ENCODE assay signal across 9 cellular contexts in the genomic region with DNA sequence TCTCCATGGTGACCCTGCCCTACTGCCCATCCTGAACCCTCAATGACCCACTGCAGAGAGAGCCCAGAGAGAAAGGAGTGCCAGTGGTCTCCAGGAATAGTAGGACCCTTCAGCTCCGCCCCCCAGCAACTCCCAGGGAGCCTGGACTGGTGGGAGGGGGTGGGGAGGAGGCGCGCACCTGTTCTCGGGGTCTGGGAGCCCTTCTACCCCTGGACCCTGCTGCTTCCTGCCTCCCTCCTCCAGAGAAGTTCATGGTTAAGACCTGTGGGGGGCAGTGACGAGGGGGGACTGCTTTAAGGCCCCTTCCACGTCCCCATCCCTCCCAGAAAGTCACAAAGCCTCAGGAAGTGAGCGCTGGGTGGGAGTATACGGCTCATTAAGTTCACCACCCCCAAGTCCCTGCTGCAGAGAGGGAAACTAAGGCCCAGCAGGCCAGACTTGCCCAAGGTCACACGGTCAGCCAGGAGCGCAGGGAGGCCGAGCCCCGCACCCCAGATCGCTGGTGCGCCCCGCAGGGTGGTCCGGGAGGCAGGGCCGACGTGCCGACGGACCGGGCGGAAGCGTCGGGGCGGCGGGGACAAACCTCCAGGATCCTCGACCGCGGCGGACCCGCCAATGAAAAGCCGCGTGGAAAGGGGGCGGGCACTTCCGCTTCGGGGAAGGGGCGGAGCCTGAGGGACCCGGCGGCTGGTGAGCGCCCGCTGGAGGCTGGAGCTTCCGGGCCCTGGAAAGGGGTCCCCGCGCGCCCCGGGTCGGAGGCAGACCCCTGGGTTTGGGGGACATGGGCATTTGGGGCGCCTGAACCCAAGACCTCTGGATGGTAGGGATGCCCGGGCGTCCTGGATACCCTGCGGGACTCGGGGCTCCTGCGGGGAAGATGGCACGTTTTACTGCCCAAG. TPM values are rescaled to one million over a fixed set of nuclear protein-coding genes. Genes with fewer than 3 reads are reported as not detected.
DNase-seq lines count a peak whose midpoint lies in the region; ATAC-seq and FAIRE-seq lines count a peak whose summit lies in the region.
"Had no signal": no experiment of that assay in that cellular context is flagged by ENCODE, and none has a peak within 500 bp of the region (broad histone marks: within the 10 kb centered on the region; RNA-seq: fewer than 3 reads in every experiment).

A gene with protein sequence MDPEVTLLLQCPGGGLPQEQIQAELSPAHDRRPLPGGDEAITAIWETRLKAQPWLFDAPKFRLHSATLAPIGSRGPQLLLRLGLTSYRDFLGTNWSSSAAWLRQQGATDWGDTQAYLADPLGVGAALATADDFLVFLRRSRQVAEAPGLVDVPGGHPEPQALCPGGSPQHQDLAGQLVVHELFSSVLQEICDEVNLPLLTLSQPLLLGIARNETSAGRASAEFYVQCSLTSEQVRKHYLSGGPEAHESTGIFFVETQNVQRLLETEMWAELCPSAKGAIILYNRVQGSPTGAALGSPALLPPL (plus strand): TSS at position 667 of the 899 bp plus-strand sequence. CDS start 379 bp downstream, outside the sequence.
A gene with protein sequence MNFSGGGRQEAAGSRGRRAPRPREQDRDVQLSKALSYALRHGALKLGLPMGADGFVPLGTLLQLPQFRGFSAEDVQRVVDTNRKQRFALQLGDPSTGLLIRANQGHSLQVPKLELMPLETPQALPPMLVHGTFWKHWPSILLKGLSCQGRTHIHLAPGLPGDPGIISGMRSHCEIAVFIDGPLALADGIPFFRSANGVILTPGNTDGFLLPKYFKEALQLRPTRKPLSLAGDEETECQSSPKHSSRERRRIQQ (minus strand): TSS at position 579 of the 899 bp plus-strand sequence. CDS start 326 bp downstream, at position 253.

- peak within 1 kb of the TSS; percentile 87 to 96 (median 92) for H3K4me3 Mint-ChIP-seq in naive thymus-derived CD4-positive, alpha-beta T cell
- H3K4me3 Mint-ChIP-seq in stimulated activated memory B cell treated with anti-CD40 and anti-IgM and Interleukin-4, amounts not matched to agents 10 μg/mL and 1 μg/mL and 100 μg/mL, for 72 hours, result peak within 1 kb of the TSS; percentile 91

- H3K36me3 ChIP-seq in BLaER1 treated with 17β-estradiol and CSF1 and Interleukin-3, amounts not matched to agents 10 nM and 100 nM, result peaks cover 36 to 51% (median 40%) of the 10 kb centered on the region in 11 experiments
- peaks cover 0 to 24% (median 5%) of the 10 kb centered on the region in 3 experiments for H3K36me3 ChIP-seq in naive thymus-derived CD4-positive, alpha-beta T cell (ENCODE audit: control insufficient read depth in 2 of 3, insufficient read depth in 3 of 3, low read length in 3 of 3)

- no peaks in the 10 kb centered on the region for H3K9me3 Mint-ChIP-seq in naive thymus-derived CD4-positive, alpha-beta T cell
- H3K9me3 Mint-ChIP-seq in stimulated activated memory B cell treated with anti-CD40 and anti-IgM and Interleukin-4, amounts not matched to agents 10 μg/mL and 1 μg/mL and 100 μg/mL, for 72 hours, result no peaks in the 10 kb centered on the region

- H3K27ac ChIP-seq in BLaER1 treated with 17β-estradiol and CSF1 and Interleukin-3, amounts not matched to agents 10 nM and 100 nM, result peak within 1 kb of the TSS; percentile 59 to 95 (median 87)
- peak within 1 kb of the TSS; percentile 89 for H3K27ac ChIP-seq in naive thymus-derived CD4-positive, alpha-beta T cell (ENCODE audit: low read depth, low read length)

- H3K4me1 Mint-ChIP-seq in naive thymus-derived CD4-positive, alpha-beta T cell, result peaks cover 15 to 46% (median 34%) of the 10 kb centered on the region in 7 donors
- peaks cover 44% of the 10 kb centered on the region for H3K4me1 Mint-ChIP-seq in stimulated activated memory B cell treated with anti-CD40 and anti-IgM and Interleukin-4, amounts not matched to agents 10 μg/mL and 1 μg/mL and 100 μg/mL, for 72 hours

- H3K9ac ChIP-seq in BLaER1 treated with 17β-estradiol and CSF1 and Interleukin-3, amounts not matched to agents 10 nM and 100 nM, result peak within 1 kb of the TSS; percentile 75 to 91 (median 83)

- no peak for FAIRE-seq in RCC 7860 (lab: Jason Lieb, UNC)
- FAIRE-seq: colon had no signal

- peak; percentile 78 for DNase-seq in Jurkat, Clone E6-1 (ENCODE audit: low read depth, low spot score)
- DNase-seq in RCC 7860 (ENCODE audit: low spot score), result peak; percentile 53
- peak; percentile 89 for DNase-seq in activated T-helper 1 cell treated with Interleukin-2 at 50 U/mL for 16 hours (ENCODE audit: low read depth)
- DNase-seq in fibroblast of gingiva (ENCODE audit: low read depth), result peak; percentile 73
- peak; percentile 81 to 97 (median 86) for DNase-seq in naive thymus-derived CD4-positive, alpha-beta T cell

- no peaks in the 10 kb centered on the region for H3K27me3 Mint-ChIP-seq in naive thymus-derived CD4-positive, alpha-beta T cell
- no peaks in the 10 kb centered on the region for H3K27me3 Mint-ChIP-seq in stimulated activated memory B cell treated with anti-CD40 and anti-IgM and Interleukin-4, amounts not matched to agents 10 μg/mL and 1 μg/mL and 100 μg/mL, for 72 hours

- peak within 1 kb of the TSS; percentile 94 to 100 (median 98) for H3K4me2 ChIP-seq in BLaER1 treated with 17β-estradiol and CSF1 and Interleukin-3, amounts not matched to agents 10 nM and 100 nM

- peak within 1 kb of the TSS; percentile 76 to 97 (median 90) for H3K27ac Mint-ChIP-seq in naive thymus-derived CD4-positive, alpha-beta T cell
- peak within 1 kb of the TSS; percentile 91 for H3K27ac Mint-ChIP-seq in stimulated activated memory B cell treated with anti-CD40 and anti-IgM and Interleukin-4, amounts not matched to agents 10 μg/mL and 1 μg/mL and 100 μg/mL, for 72 hours

- CTCF ChIA-PET in naive thymus-derived CD4-positive, alpha-beta T cell (lab: Charles Lee), result interaction anchor here (0.6 to 5.5 kb wide), 7 partner anchors 13 to 92 kb away, joined by 3 to 66 read pairs (median 3); a partner anchor contains a TSS

- peak; percentile 43 for ATAC-seq in GM19395 (IDR thresholded peaks at IDR 0.05; ENCODE audit: unreplicated experiment)
- ATAC-seq in naive thymus-derived CD4-positive, alpha-beta T cell, result peak; percentile 82
- ATAC-seq in stimulated activated memory B cell treated with anti-CD40 and anti-IgM and Interleukin-4, amounts not matched to agents 10 μg/mL and 1 μg/mL and 100 μg/mL, for 72 hours, result peak; percentile 79

- POLR2A ChIA-PET in naive thymus-derived CD4-positive, alpha-beta T cell (lab: Charles Lee), result interaction anchor here (0.5 to 14.3 kb wide), 19 partner anchors 8 to 569 kb away, joined by 3 to 220 read pairs (median 6); a partner anchor contains a TSS

- no peaks in the 10 kb centered on the region for H3K9me3 ChIP-seq in BLaER1 treated with 17β-estradiol and CSF1 and Interleukin-3, amounts not matched to agents 10 nM and 100 nM (replicated peaks in 1 of 11)
- no peaks in the 10 kb centered on the region for H3K9me3 ChIP-seq in naive thymus-derived CD4-positive, alpha-beta T cell (ENCODE audit: control insufficient read depth in 2 of 3, low read length in 3 of 3)

- H3K36me3 Mint-ChIP-seq in naive thymus-derived CD4-positive, alpha-beta T cell, result peaks cover 0 to 2% (median 0%) of the 10 kb centered on the region in 5 donors
- peaks cover 9% of the 10 kb centered on the region for H3K36me3 Mint-ChIP-seq in stimulated activated memory B cell treated with anti-CD40 and anti-IgM and Interleukin-4, amounts not matched to agents 10 μg/mL and 1 μg/mL and 100 μg/mL, for 72 hours

- intact Hi-C loops in naive thymus-derived CD4-positive, alpha-beta T cell (cut with micrococcal nuclease), result loop anchor here (1.0 to 2.0 kb wide), 12 partner anchors 8 to 79 kb away; a partner anchor contains a TSS

- peak within 1 kb of the TSS; percentile 62 to 79 (median 72) for H3K4me3 ChIP-seq in BLaER1 treated with 17β-estradiol and CSF1 and Interleukin-3, amounts not matched to agents 10 nM and 100 nM
- peak within 1 kb of the TSS; percentile 91 for H3K4me3 ChIP-seq in Jurkat, Clone E6-1 (ENCODE audit: low read length)
- H3K4me3 ChIP-seq in naive thymus-derived CD4-positive, alpha-beta T cell (ENCODE audit: low read length), result peak within 1 kb of the TSS; percentile 60

- H4K20me1 ChIP-seq in BLaER1 treated with 17β-estradiol and CSF1 and Interleukin-3, amounts not matched to agents 10 nM and 100 nM, result peaks cover 8 to 61% (median 38%) of the 10 kb centered on the region in 11 experiments; a peak in 20 of 22 replicates

- peaks cover 69 to 87% (median 75%) of the 10 kb centered on the region in 10 experiments for H3K4me1 ChIP-seq in BLaER1 treated with 17β-estradiol and CSF1 and Interleukin-3, amounts not matched to agents 10 nM and 100 nM
- H3K4me1 ChIP-seq in naive thymus-derived CD4-positive, alpha-beta T cell (ENCODE audit: control insufficient read depth in 2 of 2, insufficient read depth in 2 of 2, low read length in 2 of 2), result peaks cover 28 to 34% of the 10 kb centered on the region in 2 donors

- H3K27me3 ChIP-seq in BLaER1 treated with 17β-estradiol and CSF1 and Interleukin-3, amounts not matched to agents 10 nM and 100 nM, result no peaks in the 10 kb centered on the region
- H3K27me3 ChIP-seq in naive thymus-derived CD4-positive, alpha-beta T cell (ENCODE audit: control insufficient read depth in 2 of 2, insufficient read depth in 2 of 2, low read length in 2 of 2), result no peaks in the 10 kb centered on the region

RNA-seq across cellular contexts. Expression of the first gene that starts in this region (rescaled TPM):
- 47.9 TPM for polyA plus RNA-seq in Jurkat, Clone E6-1 (2012; ENCODE audit: insufficient read depth, insufficient read length)
- 10 to 100 TPM; 47.8 to 94.0 (median 78.3) TPM for total RNA-seq in naive thymus-derived CD4-positive, alpha-beta T cell
- polyA plus RNA-seq in naive thymus-derived CD4-positive, alpha-beta T cell, result 10 to 100 TPM; 40.7 to 51.2 TPM

RNA-seq across cellular contexts. Expression of the second gene that starts in this region (rescaled TPM):
- 73.2 TPM for polyA plus RNA-seq in Jurkat, Clone E6-1 (2012; ENCODE audit: insufficient read depth, insufficient read length)
- 10 to 100 TPM; 24.0 to 53.0 (median 27.2) TPM for total RNA-seq in naive thymus-derived CD4-positive, alpha-beta T cell
- 10 to 100 TPM; 50.0 to 53.7 TPM for polyA plus RNA-seq in naive thymus-derived CD4-positive, alpha-beta T cell

Comparison
In these comparisons a context has a peak if more than half of its experiments do, and no peak if none do; other contexts are left out.
1. Peak in every context shown above with its lines: DNase-seq, ATAC-seq, H3K4me3 ChIP-seq and H3K27ac ChIP-seq.